19 cellular contexts compared by ENCODE assay signal in genomic region chr22:23628056-23628748, GRCh38. TPM values are rescaled to one million over a fixed set of nuclear protein-coding genes. Genes with fewer than 3 reads are reported as not detected.
"Had no signal": no experiment of that assay in that cellular context is flagged by ENCODE, and none has a peak within 500 bp of the region (broad histone marks: within the 10 kb centered on the region; RNA-seq: fewer than 3 reads in every experiment).

No MANE protein-coding gene starts in this region.

RNA-seq across cellular contexts. Expression of gene DRICH1, which starts 3.9 kb away (rescaled TPM):
- total RNA-seq: hepatocyte, kidney epithelial cell, left ventricle myocardium inferior, right atrium auricular region, smooth muscle cell had no signal
- polyA plus RNA-seq: hepatocyte, smooth muscle cell had no signal

RNA-seq across cellular contexts. Expression of gene IGLL1, which starts 48.1 kb away (rescaled TPM):
- total RNA-seq: hepatocyte, kidney epithelial cell, left ventricle myocardium inferior, lower leg skin, mesothelial cell of epicardium, natural killer cell, occipital lobe, osteocyte, progenitor cell of endocrine pancreas, pulmonary artery endothelial cell, renal cortical epithelial cell, right atrium auricular region, right lobe of liver, skeletal muscle tissue, smooth muscle cell, thyroid gland, transverse colon, upper lobe of left lung, urinary bladder had no signal
- polyA plus RNA-seq: hepatocyte, smooth muscle cell, urinary bladder had no signal
